Comparison of ENCODE assay signal across 8 cellular contexts in genomic region chr19:35644206-35644986, GRCh38. TPM values are rescaled to one million over a fixed set of nuclear protein-coding genes. Genes with fewer than 3 reads are reported as not detected.
A peak's percentile ranks its signal among the peaks of the same experiment; 100 is the strongest.
DNase-seq lines count a peak whose midpoint lies in the region; ATAC-seq and TF ChIP-seq lines count a peak whose summit lies in the region.

No MANE protein-coding gene starts in this region.

- TF ChIP-seq CTCF in HFF-Myc (IDR thresholded peaks at IDR 0.05; ENCODE audit: low read depth, low read length, missing control alignments) (no peak), osteocyte (IDR thresholded peaks at IDR 0.05) (no peak), thoracic aorta (IDR thresholded peaks at IDR 0.05) (no peak)

- DNase-seq in GF-D8 (lab: John Stamatoyannopoulos, UW) (peak; percentile 73), HFF-Myc (ENCODE audit: extremely low read depth, low read depth) (no peak), NCI-H1092 (lab: John Stamatoyannopoulos, UW) (peak; percentile 76), head of caudate nucleus (peak; percentile 37 to 87 (median 74)), osteocyte (ENCODE audit: extremely low spot score, unreplicated experiment) (peak; percentile 95), thoracic aorta (ENCODE audit: low spot score) (peak; percentile 90)
- peak; percentile 94 to 96 for DNase-seq in activated naive CD4-positive, alpha-beta T cell treated with anti-CD3 and anti-CD28 coated beads, Interleukin-2, amount 50 U/mL, for 72 hours (ENCODE audit: low spot score in 2 of 2)

- H3K9me3 ChIP-seq in thoracic aorta, result no peaks in the 10 kb centered on the region

- H3K27me3 Mint-ChIP-seq in osteocyte (ENCODE audit: unreplicated experiment), result no peaks in the 10 kb centered on the region

- H3K27ac Mint-ChIP-seq in activated naive CD4-positive, alpha-beta T cell treated with anti-CD3 and anti-CD28 coated beads, Interleukin-2, amount 50 U/mL, for 72 hours, result peak overlapping the region; percentile 72 to 95
- H3K27ac Mint-ChIP-seq in osteocyte (ENCODE audit: unreplicated experiment), result peak overlapping the region; percentile 86

- peak overlapping the region; percentile 76 to 88 for H3K27ac ChIP-seq in thoracic aorta

- peaks cover 10 to 11% of the 10 kb centered on the region in 2 donors for H3K36me3 Mint-ChIP-seq in activated naive CD4-positive, alpha-beta T cell treated with anti-CD3 and anti-CD28 coated beads, Interleukin-2, amount 50 U/mL, for 72 hours
- no peaks in the 10 kb centered on the region for H3K36me3 Mint-ChIP-seq in osteocyte (ENCODE audit: unreplicated experiment)

- peak overlapping the region; percentile 78 for H3K4me3 Mint-ChIP-seq in osteocyte (ENCODE audit: unreplicated experiment)

- peaks cover 29% of the 10 kb centered on the region for H3K4me1 Mint-ChIP-seq in osteocyte (ENCODE audit: unreplicated experiment)

- no peaks in the 10 kb centered on the region for H3K27me3 ChIP-seq in thoracic aorta (replicated peaks; ENCODE audit: insufficient read depth)

- intact Hi-C loops in head of caudate nucleus (cut with DNase I), result no loop called here

- peaks cover 8 to 28% of the 10 kb centered on the region in 2 donors for H3K4me1 ChIP-seq in thoracic aorta (ENCODE audit: control insufficient read depth in 1 of 2, low read depth in 2 of 2)

- H3K36me3 ChIP-seq in thoracic aorta, result no peaks in the 10 kb centered on the region

- H3K9me3 Mint-ChIP-seq in activated naive CD4-positive, alpha-beta T cell treated with anti-CD3 and anti-CD28 coated beads, Interleukin-2, amount 50 U/mL, for 72 hours, result no peaks in the 10 kb centered on the region
- no peaks in the 10 kb centered on the region for H3K9me3 Mint-ChIP-seq in osteocyte (ENCODE audit: unreplicated experiment)

- ATAC-seq in SK-N-SH treated with all-trans-retinoic acid at 6 μM for 48 hours, result peak; percentile 87
- ATAC-seq in activated naive CD4-positive, alpha-beta T cell treated with anti-CD3 and anti-CD28 coated beads, Interleukin-2, amount 50 U/mL, for 72 hours, result peak; percentile 83 to 85
- peak; percentile 75 for ATAC-seq in thoracic aorta (ENCODE audit: insufficient number of reproducible peaks, low FRiP score, low read depth)

- H3K4me3 ChIP-seq in HFF-Myc (replicated peaks; ENCODE audit: low read depth, low read length) (peak overlapping the region; percentile 49), thoracic aorta (peak overlapping the region; percentile 86)

TF ChIP-seq in SK-N-SH treated with all-trans-retinoic acid at 6 μM for 48 hours, 23 proteins besides CTCF, POLR2A, EP300 and RAD21:
- TF ChIP-seq ZNF8 (CRISPR knock-in tag; IDR thresholded peaks at IDR 0.05), result no peak
- TF ChIP-seq PATZ1 (CRISPR knock-in tag; IDR thresholded peaks at IDR 0.05; ENCODE audit: borderline replicate concordance), result 0 out of 2 replicates have a peak, but pooled peaks have one; percentile 22

RNA-seq across cellular contexts. Expression of gene ETV2, which starts 2.9 kb away (rescaled TPM):
- under 1 TPM; 0.62 to 0.77 TPM for total RNA-seq in activated naive CD4-positive, alpha-beta T cell treated with anti-CD3 and anti-CD28 coated beads, Interleukin-2, amount 50 U/mL, for 72 hours
- 1.2 and 1.3 TPM in 2 replicates for total RNA-seq in osteocyte
- not detected for total RNA-seq in thoracic aorta

RNA-seq across cellular contexts. Expression of gene COX6B1, which starts 3.7 kb away (rescaled TPM):
- 100 to 1,000 TPM; 445 to 472 TPM for total RNA-seq in activated naive CD4-positive, alpha-beta T cell treated with anti-CD3 and anti-CD28 coated beads, Interleukin-2, amount 50 U/mL, for 72 hours
- total RNA-seq in osteocyte (317 and 370 TPM in 2 replicates), thoracic aorta (100 to 1,000 TPM; 258 to 386 TPM)

RNA-seq across cellular contexts. Expression of gene RBM42, which starts 15.6 kb away (rescaled TPM):
- 10 to 100 TPM; 69.3 to 79.0 TPM for total RNA-seq in activated naive CD4-positive, alpha-beta T cell treated with anti-CD3 and anti-CD28 coated beads, Interleukin-2, amount 50 U/mL, for 72 hours
- total RNA-seq in osteocyte (88.9 and 95.3 TPM in 2 replicates), thoracic aorta (10 to 100 TPM; 47.2 to 53.8 TPM)

RNA-seq across cellular contexts. Expression of gene UPK1A, which starts 21.9 kb away (rescaled TPM):
- total RNA-seq in activated naive CD4-positive, alpha-beta T cell treated with anti-CD3 and anti-CD28 coated beads, Interleukin-2, amount 50 U/mL, for 72 hours, result 1 to 10 TPM in 1 of 2 donors, not detected in 1; 4.4 TPM
- total RNA-seq in osteocyte, result not detected in 2 replicates
- not detected for total RNA-seq in thoracic aorta

RNA-seq across cellular contexts. Expression of gene HAUS5, which starts 31.9 kb away (rescaled TPM):
- 10 to 100 TPM; 44.2 to 44.5 TPM for total RNA-seq in activated naive CD4-positive, alpha-beta T cell treated with anti-CD3 and anti-CD28 coated beads, Interleukin-2, amount 50 U/mL, for 72 hours
- total RNA-seq in osteocyte (15.0 and 16.6 TPM in 2 replicates), thoracic aorta (10 to 100 TPM in 1 of 2 donors, 1 to 10 TPM in 1; 8.4 to 13.9 TPM)
